ENCODE assay signal across 25 cellular contexts in genomic region chr1:63010898-63011660, GRCh38.
A peak's percentile ranks its signal among the peaks of the same experiment; 100 is the strongest.
DNase-seq lines count a peak whose midpoint lies in the region; ATAC-seq, FAIRE-seq and TF ChIP-seq lines count a peak whose summit lies in the region.
"Had no signal": no experiment of that assay in that cellular context is flagged by ENCODE, and none has a peak within 500 bp of the region (broad histone marks: within the 10 kb centered on the region; RNA-seq: fewer than 3 reads in every experiment).

No MANE protein-coding gene starts in this region.

- H3K27ac ChIP-seq in HEK293 (ENCODE audit: extremely low read depth, low read depth, low read length) (no peak overlapping the region), H1 (ENCODE audit: low read depth, low read length) (no peak overlapping the region), neural progenitor cell (no peak overlapping the region), gastrocnemius medialis (no peak overlapping the region), aorta (ENCODE audit: low read depth in 1 of 2, low read length in 2 of 2) (no peak overlapping the region)
- H3K27ac ChIP-seq: right atrium auricular region had no signal

- H3K79me1 ChIP-seq in H1 (ENCODE audit: low read depth, low read length), result no peaks in the 10 kb centered on the region

- WGBS in H1 (ENCODE audit: extremely low coverage in 1 of 2, insufficient coverage in 1 of 2, insufficient read length in 1 of 2, insufficient replicate concordance in 2 of 2, low coverage in 1 of 2, low lambda C conversion rate in 2 of 2, missing lambda C conversion rate in 1 of 2), 2 experiments, result 88% methylated on average over 9 of the region's 9 CpGs; no CpG with 5 or more reads in 1 of the 2 experiments
- WGBS in aorta, 2 donors, result 41 to 43% methylated on average over 9 of the region's 9 CpGs

- intact Hi-C loops in gastrocnemius medialis (cut with DNase I; ENCODE audit: low total_unique reads), result no loop called here
- intact Hi-C loops in aorta (cut with DNase I), result no loop called here

- H2AFZ ChIP-seq in H1 (ENCODE audit: low read length) (0 out of 2 replicates have a peak overlapping the region, but pooled peaks have one; percentile 41), neural progenitor cell (replicated peaks) (no peak overlapping the region)

- no peak overlapping the region for H4K91ac ChIP-seq in H1 (replicated peaks; ENCODE audit: insufficient read length, low read length)

- no peak for TF ChIP-seq CTCF in HEK293 (tag by site-specific recombination; IDR thresholded peaks at IDR 0.05)
- TF ChIP-seq CTCF in H1 (IDR thresholded peaks at IDR 0.05; ENCODE audit: control extremely low read depth in 1 of 3, insufficient read depth in 1 of 3, low read depth in 1 of 3, low read length in 3 of 3), result no peak
- no peak for TF ChIP-seq CTCF in neural progenitor cell (IDR thresholded peaks at IDR 0.05)
- TF ChIP-seq CTCF in gastrocnemius medialis (IDR thresholded peaks at IDR 0.05 in 4 of 5, conservative IDR thresholded peaks at IDR 0.05 in 1 of 5), result no peak

- no peak overlapping the region for H3K4me3 ChIP-seq in HEK293 (ENCODE audit: low read depth, low read length)
- no peak overlapping the region for H3K4me3 ChIP-seq in H1 (ENCODE audit: extremely low read depth in 1 of 4, insufficient read depth in 2 of 4, low read depth in 3 of 4, low read length in 4 of 4)
- H3K4me3 ChIP-seq in neural progenitor cell, result no peak overlapping the region
- H3K4me3 ChIP-seq in gastrocnemius medialis, result no peak overlapping the region
- H3K4me3 ChIP-seq in aorta (ENCODE audit: low read length in 2 of 2), result no peak overlapping the region
- H3K4me3 ChIP-seq: right atrium auricular region had no signal

- no peak overlapping the region for H2BK12ac ChIP-seq in H1 (ENCODE audit: low read depth, low read length)

- peaks cover 26% of the 10 kb centered on the region for H3K4me1 Mint-ChIP-seq in neural progenitor cell
- H3K4me1 Mint-ChIP-seq in T-helper 2 cell treated with Interferon-gamma antibody and Interleukin-4, amounts not matched to agents 5 μg/mL and 100 μg/mL, for 36 hours (ENCODE audit: low read depth), result no peaks in the 10 kb centered on the region
- H3K4me1 Mint-ChIP-seq: activated naive CD8-positive, alpha-beta T cell treated with anti-CD3 and anti-CD28 coated beads, Interleukin-2, amount 50 U/mL, for 24 hours; CD8-positive, alpha-beta memory T cell; central memory CD8-positive, alpha-beta T cell; stimulated activated naive CD8-positive, alpha-beta T cell treated with anti-CD3 and anti-CD28 coated beads, Interleukin-15, amount 100 ng/mL, for 72 hours had no signal

- peaks cover 14% of the 10 kb centered on the region for H3F3A ChIP-seq in neural progenitor cell (ENCODE audit: low read depth)

- H3K4ac ChIP-seq in H1 (replicated peaks; ENCODE audit: insufficient read length, low read depth, low read length), result no peak overlapping the region

- no peak overlapping the region for H3K18ac ChIP-seq in H1 (ENCODE audit: extremely low read depth, low read length)

- H3K79me2 ChIP-seq in H1 (ENCODE audit: control insufficient read depth in 1 of 2, insufficient read depth in 2 of 2, low read length in 2 of 2) (no peaks in the 10 kb centered on the region), neural progenitor cell (ENCODE audit: low read depth) (no peaks in the 10 kb centered on the region)

- no peaks in the 10 kb centered on the region for H3K9me3 Mint-ChIP-seq in neural progenitor cell
- no peaks in the 10 kb centered on the region for H3K9me3 Mint-ChIP-seq in T-helper 2 cell treated with Interferon-gamma antibody and Interleukin-4, amounts not matched to agents 5 μg/mL and 100 μg/mL, for 36 hours
- H3K9me3 Mint-ChIP-seq: activated naive CD8-positive, alpha-beta T cell treated with anti-CD3 and anti-CD28 coated beads, Interleukin-2, amount 50 U/mL, for 24 hours; activated T-helper 1 cell treated with anti-CD3 and anti-CD28 coated beads, Interleukin-12 subunit alpha, Interleukin-12 subunit beta, Interleukin-2, Interleukin-4 antibody, amounts not matched to agents 30 ng/mL and 10 ng/mL and 1 ng/mL, durations not matched to agents 14 hours and 24 hours and 36 hours; CD8-positive, alpha-beta memory T cell; central memory CD8-positive, alpha-beta T cell; natural killer cell treated with Interleukin-12 subunit alpha and Interleukin-12 subunit beta and Interleukin-15 and Interleukin-18, amount 100 ng/mL, for 72 hours; stimulated activated naive CD8-positive, alpha-beta T cell treated with anti-CD3 and anti-CD28 coated beads, Interleukin-15, amount 100 ng/mL, for 72 hours had no signal

- H3K27me3 ChIP-seq in H1 (replicated peaks in 1 of 4; ENCODE audit: control insufficient read depth in 3 of 4, extremely low read depth in 1 of 4, insufficient read depth in 3 of 4, low read length in 3 of 4) (no peaks in the 10 kb centered on the region), neural progenitor cell (no peaks in the 10 kb centered on the region), gastrocnemius medialis (no peaks in the 10 kb centered on the region), aorta (ENCODE audit: control insufficient read depth in 1 of 2, insufficient read depth in 2 of 2, low read length in 1 of 2) (no peaks in the 10 kb centered on the region)
- H3K27me3 ChIP-seq: right atrium auricular region had no signal

- no peak for TF ChIP-seq EP300 in H1 (IDR thresholded peaks at IDR 0.05; ENCODE audit: borderline replicate concordance in 1 of 2, low read depth in 2 of 2, low read length in 2 of 2)

- no peaks in the 10 kb centered on the region for H3K36me3 Mint-ChIP-seq in neural progenitor cell
- H3K36me3 Mint-ChIP-seq in T-helper 2 cell treated with Interferon-gamma antibody and Interleukin-4, amounts not matched to agents 5 μg/mL and 100 μg/mL, for 36 hours (ENCODE audit: low read depth), result no peaks in the 10 kb centered on the region
- H3K36me3 Mint-ChIP-seq: CD8-positive, alpha-beta memory T cell; natural killer cell treated with Interleukin-12 subunit alpha and Interleukin-12 subunit beta and Interleukin-15 and Interleukin-18, amount 100 ng/mL, for 72 hours had no signal

- H3K27me3 Mint-ChIP-seq in neural progenitor cell (ENCODE audit: insufficient read depth, low read depth), result peaks cover 7% of the 10 kb centered on the region
- no peaks in the 10 kb centered on the region for H3K27me3 Mint-ChIP-seq in T-helper 2 cell treated with Interferon-gamma antibody and Interleukin-4, amounts not matched to agents 5 μg/mL and 100 μg/mL, for 36 hours (ENCODE audit: low read depth)
- H3K27me3 Mint-ChIP-seq: stimulated activated naive CD8-positive, alpha-beta T cell treated with anti-CD3 and anti-CD28 coated beads, Interleukin-15, amount 100 ng/mL, for 72 hours had no signal

- peak overlapping the region; percentile 39 for H3K4me3 Mint-ChIP-seq in neural progenitor cell
- H3K4me3 Mint-ChIP-seq in T-helper 2 cell treated with Interferon-gamma antibody and Interleukin-4, amounts not matched to agents 5 μg/mL and 100 μg/mL, for 36 hours, result no peak overlapping the region
- H3K4me3 Mint-ChIP-seq: activated naive CD8-positive, alpha-beta T cell treated with anti-CD3 and anti-CD28 coated beads, Interleukin-2, amount 50 U/mL, for 24 hours; activated T-helper 1 cell treated with anti-CD3 and anti-CD28 coated beads, Interleukin-12 subunit alpha, Interleukin-12 subunit beta, Interleukin-2, Interleukin-4 antibody, amounts not matched to agents 30 ng/mL and 10 ng/mL and 1 ng/mL, durations not matched to agents 14 hours and 24 hours and 36 hours; CD8-positive, alpha-beta memory T cell; central memory CD8-positive, alpha-beta T cell; natural killer cell treated with Interleukin-12 subunit alpha and Interleukin-12 subunit beta and Interleukin-15 and Interleukin-18, amount 100 ng/mL, for 72 hours; stimulated activated naive CD8-positive, alpha-beta T cell treated with anti-CD3 and anti-CD28 coated beads, Interleukin-15, amount 100 ng/mL, for 72 hours had no signal

- no peaks in the 10 kb centered on the region for H3K36me3 ChIP-seq in HEK293 (ENCODE audit: control insufficient read depth in 2 of 2, insufficient read depth in 1 of 2, low read length in 2 of 2)
- no peaks in the 10 kb centered on the region for H3K36me3 ChIP-seq in H1 (ENCODE audit: control insufficient read depth in 2 of 4, insufficient read depth in 4 of 4, low read length in 3 of 4)
- no peaks in the 10 kb centered on the region for H3K36me3 ChIP-seq in neural progenitor cell
- no peaks in the 10 kb centered on the region for H3K36me3 ChIP-seq in gastrocnemius medialis
- no peaks in the 10 kb centered on the region for H3K36me3 ChIP-seq in aorta (ENCODE audit: control insufficient read depth in 1 of 2, insufficient read depth in 2 of 2, low read length in 1 of 2)
- H3K36me3 ChIP-seq: right atrium auricular region had no signal

- in situ Hi-C loops in gastrocnemius medialis (cut with MboI; ENCODE audit: low sequenced_read_pairs in 4 of 4), result no loop called here

- no peak overlapping the region for H3K14ac ChIP-seq in H1 (ENCODE audit: insufficient read length)

- H2BK20ac ChIP-seq in H1 (ENCODE audit: low read length), result no peak overlapping the region

- no peak overlapping the region for H3K56ac ChIP-seq in H1 (replicated peaks; ENCODE audit: insufficient read length, low read depth, low read length)

- no peak overlapping the region for H3K27ac Mint-ChIP-seq in neural progenitor cell
- no peak overlapping the region for H3K27ac Mint-ChIP-seq in T-helper 2 cell treated with Interferon-gamma antibody and Interleukin-4, amounts not matched to agents 5 μg/mL and 100 μg/mL, for 36 hours
- H3K27ac Mint-ChIP-seq: activated naive CD8-positive, alpha-beta T cell treated with anti-CD3 and anti-CD28 coated beads, Interleukin-2, amount 50 U/mL, for 24 hours; activated T-helper 1 cell treated with anti-CD3 and anti-CD28 coated beads, Interleukin-12 subunit alpha, Interleukin-12 subunit beta, Interleukin-2, Interleukin-4 antibody, amounts not matched to agents 30 ng/mL and 10 ng/mL and 1 ng/mL, durations not matched to agents 14 hours and 24 hours and 36 hours; CD8-positive, alpha-beta memory T cell; natural killer cell treated with Interleukin-12 subunit alpha and Interleukin-12 subunit beta and Interleukin-15 and Interleukin-18, amount 100 ng/mL, for 72 hours; stimulated activated naive CD8-positive, alpha-beta T cell treated with anti-CD3 and anti-CD28 coated beads, Interleukin-15, amount 100 ng/mL, for 72 hours had no signal

- FAIRE-seq in H1 (lab: Jason Lieb, UNC), result no peak
- FAIRE-seq: kidney had no signal

- H4K5ac ChIP-seq in H1 (ENCODE audit: insufficient read length, low read depth, low read length), result no peak overlapping the region

- H4K20me1 ChIP-seq in H1 (replicated peaks in 1 of 2; ENCODE audit: control insufficient read depth in 1 of 2, insufficient read depth in 2 of 2, low read length in 2 of 2) (no peaks in the 10 kb centered on the region), neural progenitor cell (ENCODE audit: low read depth) (peaks cover 2% of the 10 kb centered on the region)

- no peaks in the 10 kb centered on the region; the same call in 1 of the 2 replicates for H3K23me2 ChIP-seq in H1 (ENCODE audit: low read depth, low read length)

- POLR2A ChIA-PET in HEK293 (lab: Yijun Ruan, JAX), result no interaction called here
- POLR2A ChIA-PET in H1 (lab: Charles Lee; ENCODE audit: partially characterized antibody), result no interaction called here

- no peak for TF ChIP-seq RAD21 in H1 (IDR thresholded peaks at IDR 0.05 in 1 of 2, conservative IDR thresholded peaks at IDR 0.05 in 1 of 2; ENCODE audit: low read depth in 2 of 2, low read length in 2 of 2)

- no peaks in the 10 kb centered on the region for H3K9me3 ChIP-seq in HEK293 (ENCODE audit: control insufficient read depth, insufficient read depth, low read depth, low read length)
- no peaks in the 10 kb centered on the region for H3K9me3 ChIP-seq in H1 (ENCODE audit: insufficient read depth in 2 of 2, low read depth in 1 of 2, low read length in 1 of 2)
- no peaks in the 10 kb centered on the region for H3K9me3 ChIP-seq in neural progenitor cell (ENCODE audit: low read depth)
- no peaks in the 10 kb centered on the region for H3K9me3 ChIP-seq in gastrocnemius medialis
- H3K9me3 ChIP-seq in aorta (ENCODE audit: control insufficient read depth, low read length), result no peaks in the 10 kb centered on the region
- H3K9me3 ChIP-seq: right atrium auricular region had no signal

- peak; percentile 77 for DNase-seq in NCI-H69 (lab: John Stamatoyannopoulos, UW)
- DNase-seq in H1 (ENCODE audit: low read depth in 1 of 2, low spot score in 2 of 2), result no peak
- peak; percentile 76 for DNase-seq in neural progenitor cell (ENCODE audit: low spot score)
- no peak for DNase-seq in gastrocnemius medialis
- DNase-seq in aorta, result no peak
- no peak for DNase-seq in T-helper 2 cell treated with Interferon-gamma antibody and Interleukin-4, amounts not matched to agents 5 μg/mL and 100 μg/mL, for 36 hours (ENCODE audit: low spot score)
- no peak for DNase-seq in MV-4-11 (lab: John Stamatoyannopoulos, UW)
- DNase-seq: activated CD4-positive, CD25-positive, alpha-beta regulatory T cell; activated naive CD8-positive, alpha-beta T cell treated with anti-CD3 and anti-CD28 coated beads, Interleukin-2, amount 50 U/mL, for 24 hours; CD8-positive, alpha-beta memory T cell; DMS79; effector CD8-positive, alpha-beta T cell; hippocampal formation; kidney; mesenchymal stem cell; NCI-H1930; NCI-H524; Right ventricle myocardium superior; stimulated activated naive CD8-positive, alpha-beta T cell treated with anti-CD3 and anti-CD28 coated beads, Interleukin-15, amount 100 ng/mL, for 72 hours; T-helper 2 cell had no signal

- H3K4me1 ChIP-seq in HEK293 (ENCODE audit: control insufficient read depth, insufficient read depth, low read length), result no peaks in the 10 kb centered on the region
- peaks cover 0 to 5% (median 0%) of the 10 kb centered on the region in 4 experiments; a peak in 1 of 7 replicates for H3K4me1 ChIP-seq in H1 (replicated peaks in 1 of 4; ENCODE audit: control insufficient read depth in 3 of 4, insufficient read depth in 4 of 4, low read length in 3 of 4)
- peaks cover 23% of the 10 kb centered on the region for H3K4me1 ChIP-seq in neural progenitor cell
- H3K4me1 ChIP-seq in gastrocnemius medialis, result no peaks in the 10 kb centered on the region
- H3K4me1 ChIP-seq in aorta (ENCODE audit: control insufficient read depth in 1 of 2, insufficient read depth in 2 of 2, low read length in 2 of 2), result no peaks in the 10 kb centered on the region
- H3K4me1 ChIP-seq: right atrium auricular region had no signal

- no peak overlapping the region for H3K23ac ChIP-seq in H1 (ENCODE audit: insufficient read length)

- no peak overlapping the region for H2BK15ac ChIP-seq in H1 (ENCODE audit: low read length)

- no peak overlapping the region for H2BK120ac ChIP-seq in H1 (replicated peaks; ENCODE audit: low read depth, low read length)

- ATAC-seq in gastrocnemius medialis (no peak), aorta (ENCODE audit: low FRiP score) (no peak)
- ATAC-seq: activated naive CD8-positive, alpha-beta T cell treated with anti-CD3 and anti-CD28 coated beads, Interleukin-2, amount 50 U/mL, for 24 hours; natural killer cell treated with Interleukin-12 subunit alpha and Interleukin-12 subunit beta and Interleukin-15 and Interleukin-18, amount 100 ng/mL, for 72 hours; stimulated activated naive CD8-positive, alpha-beta T cell treated with anti-CD3 and anti-CD28 coated beads, Interleukin-15, amount 100 ng/mL, for 72 hours had no signal

- H3K4me2 ChIP-seq in H1 (ENCODE audit: insufficient read depth in 1 of 2, low read depth in 2 of 2, low read length in 2 of 2), result no peak overlapping the region
- peak overlapping the region; percentile 48 for H3K4me2 ChIP-seq in neural progenitor cell

- no peak overlapping the region for H4K8ac ChIP-seq in H1 (ENCODE audit: extremely low read depth, insufficient read depth, low read length)

- H2BK5ac ChIP-seq in H1 (ENCODE audit: low read depth, low read length), result no peak overlapping the region

- CTCF ChIA-PET in HEK293 (lab: Yijun Ruan, JAX), result interaction anchor here (0.6 kb wide), 1 partner anchor 81 kb away, joined by 3 read pairs; no protein-coding TSS in a partner anchor
- CTCF ChIA-PET in H1 (lab: Charles Lee; ENCODE audit: partially characterized antibody), result no interaction called here

- H3K9ac ChIP-seq in H1 (replicated peaks in 1 of 4; ENCODE audit: extremely low read depth in 1 of 4, low read depth in 3 of 4, low read length in 3 of 4) (no peak overlapping the region), neural progenitor cell (no peak overlapping the region)

- TF ChIP-seq POLR2A in H1 (IDR thresholded peaks at IDR 0.05; ENCODE audit: control extremely low read depth in 1 of 2, low read depth in 2 of 2, low read length in 2 of 2) (no peak), gastrocnemius medialis (IDR thresholded peaks at IDR 0.05) (no peak)

- H2AK5ac ChIP-seq in H1 (ENCODE audit: low read depth, low read length), result 0 out of 2 replicates have a peak overlapping the region, but pooled peaks have one; percentile 44

Comparison
In these comparisons a context has a peak if more than half of its experiments do, and no peak if none do; other contexts are left out.
1. DNase-seq: peak in NCI-H69 (single experiment) and neural progenitor cell (single experiment); none in H1 (0 of 2), gastrocnemius medialis (0 of 2), aorta (0 of 2), T-helper 2 cell treated with Interferon-gamma antibody and Interleukin-4, amounts not matched to agents 5 μg/mL and 100 μg/mL, for 36 hours (single experiment) and MV-4-11 (single experiment).